In the genomic region with DNA sequence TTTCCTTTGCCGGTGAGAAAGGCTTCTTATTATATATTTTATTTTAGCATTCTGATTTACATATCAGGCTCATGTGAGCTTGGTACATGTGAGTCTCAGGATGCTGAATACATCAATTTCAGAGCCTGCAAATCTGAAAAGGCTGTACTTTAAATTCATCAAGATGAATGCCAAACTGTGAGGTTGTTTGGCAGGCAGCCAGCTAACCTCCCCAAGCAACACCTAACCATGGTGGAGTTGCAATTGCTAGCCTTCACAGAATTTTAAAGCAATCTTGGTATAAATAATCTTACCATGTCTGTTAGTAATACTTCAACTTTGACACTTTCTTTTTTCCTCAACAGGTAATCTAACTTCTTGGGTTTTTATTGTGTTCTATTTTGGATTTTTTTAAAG, we compare ENCODE assay signal across 11 cellular contexts.
DNase-seq lines count a peak whose midpoint lies in the region; ATAC-seq and TF ChIP-seq lines count a peak whose summit lies in the region.
"Had no signal": no experiment of that assay in that cellular context is flagged by ENCODE, and none has a peak within 500 bp of the region (broad histone marks: within the 10 kb centered on the region; RNA-seq: fewer than 3 reads in every experiment).

No MANE protein-coding gene starts in this region.

- no peak overlapping the region for H3K4me3 ChIP-seq in sigmoid colon

- TF ChIP-seq EP300 in sigmoid colon (IDR thresholded peaks at IDR 0.05): no peak

- ATAC-seq in GM18868 (IDR thresholded peaks at IDR 0.05; ENCODE audit: unreplicated experiment) (peak; percentile 25), GM21786 (IDR thresholded peaks at IDR 0.05; ENCODE audit: unreplicated experiment) (peak; percentile 37), GM19328 (IDR thresholded peaks at IDR 0.05; ENCODE audit: unreplicated experiment) (no peak), HG03097 (IDR thresholded peaks at IDR 0.05; ENCODE audit: low FRiP score, unreplicated experiment) (no peak)

- no peak for TF ChIP-seq POLR2A in sigmoid colon (IDR thresholded peaks at IDR 0.05)

- H3K4me1 ChIP-seq in sigmoid colon: peaks cover 0 to 19% (median 15%) of the 10 kb centered on the region in 4 donors

- no peaks in the 10 kb centered on the region for H3K36me3 ChIP-seq in sigmoid colon

- peak overlapping the region; percentile 77 for H3K27ac ChIP-seq in epithelial cell of prostate
- H3K27ac ChIP-seq in sigmoid colon: no peak overlapping the region

- DNase-seq in M059J (ENCODE audit: low read depth) (peak; percentile 58), epithelial cell of prostate (ENCODE audit: low read depth, low spot score) (no peak), sigmoid colon (no peak)
- DNase-seq in activated T-cell treated with anti-CD3 and anti-CD28 coated beads, Interleukin-2, amount 50 U/mL, for 1 hour: no peak
- DNase-seq: activated effector memory CD4-positive, alpha-beta T cell treated with Interleukin-2 at 50 U/mL for 16 hours; NCI-H2171 treated with DMSO at 0.1 percent for 48 hours; stimulated activated naive CD4-positive, alpha-beta T cell had no signal

- no peaks in the 10 kb centered on the region for H3K9me3 ChIP-seq in sigmoid colon

- intact Hi-C loops in sigmoid colon (cut with DNase I): no loop called here

- 92 to 94% methylated on average over 1 of the region's 1 CpG for WGBS in sigmoid colon, 2 donors

- no peaks in the 10 kb centered on the region for H3K27me3 ChIP-seq in sigmoid colon

- no peak for TF ChIP-seq CTCF in sigmoid colon (IDR thresholded peaks at IDR 0.05)

Comparison
In these comparisons a context has a peak if more than half of its experiments do, and no peak if none do; other contexts are left out.
1. ATAC-seq: peak in GM18868 (single experiment) and GM21786 (single experiment); none in GM19328 (single experiment) and HG03097 (single experiment).